In the genomic region with DNA sequence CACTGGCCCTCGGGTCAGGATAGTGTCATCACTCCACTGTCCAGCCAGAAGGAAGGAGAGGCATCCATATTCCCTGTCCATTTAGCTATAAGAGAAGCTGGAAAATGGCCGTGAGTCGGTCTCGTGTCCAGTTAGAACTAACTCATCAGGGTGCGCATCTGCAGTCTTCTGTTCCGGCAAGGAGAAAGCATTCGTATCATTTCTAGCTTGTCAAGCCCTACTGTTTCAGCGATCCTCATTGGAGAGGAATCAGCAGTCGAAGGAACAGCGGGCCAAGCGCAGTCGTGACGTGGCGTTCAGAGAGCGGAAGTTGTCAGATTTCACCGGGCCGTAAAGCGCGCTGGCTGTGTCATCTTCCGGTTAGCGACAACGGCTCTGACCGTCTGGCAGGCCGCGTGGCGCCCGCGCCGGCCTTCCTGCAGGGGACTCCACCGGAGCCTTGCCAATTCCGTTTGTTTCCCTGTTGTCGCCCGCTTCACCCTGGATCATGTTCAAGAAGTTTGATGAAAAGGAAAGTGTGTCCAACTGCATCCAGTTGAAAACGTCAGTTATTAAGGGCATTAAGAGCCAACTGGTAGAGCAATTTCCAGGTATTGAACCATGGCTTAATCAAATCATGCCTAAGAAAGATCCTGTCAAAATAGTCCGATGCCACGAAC, we compare ENCODE assay signal across 8 cellular contexts. TPM values are rescaled to one million over a fixed set of nuclear protein-coding genes. Genes with fewer than 3 reads are reported as not detected.
A peak's percentile ranks its signal among the peaks of the same experiment; 100 is the strongest.
DNase-seq lines count a peak whose midpoint lies in the region; ATAC-seq and TF ChIP-seq lines count a peak whose summit lies in the region.

No MANE protein-coding gene starts in this region.

- TF ChIP-seq CTCF in osteoblast (IDR thresholded peaks at IDR 0.05; ENCODE audit: extremely low read depth, low read depth, low read length) = no peak
- no peak for TF ChIP-seq CTCF in thoracic aorta (IDR thresholded peaks at IDR 0.05)

- H3K4me3 ChIP-seq in Karpas-422 (ENCODE audit: low read length) (peak overlapping the region; percentile 85), SK-N-MC (peak overlapping the region; percentile 80), osteoblast (ENCODE audit: insufficient read depth, low read length) (peak overlapping the region; percentile 75), thoracic aorta (peak overlapping the region; percentile 77)

- no peaks in the 10 kb centered on the region for H3K9me2 ChIP-seq in Karpas-422 (replicated peaks; ENCODE audit: insufficient read depth, low read length)

- peak overlapping the region; percentile 95 for H3K27ac Mint-ChIP-seq in activated naive CD4-positive, alpha-beta T cell treated with anti-CD3 and anti-CD28 coated beads, Interleukin-2, amount 50 U/mL, for 24 hours

- H4K20me1 ChIP-seq in Karpas-422 (ENCODE audit: insufficient read depth, low read depth, low read length) = no peaks in the 10 kb centered on the region
- H4K20me1 ChIP-seq in osteoblast (ENCODE audit: insufficient read depth, low read length) = peaks cover 1% of the 10 kb centered on the region

- peak overlapping the region; percentile 78 for H3K27ac ChIP-seq in Karpas-422 (ENCODE audit: low read length)
- H3K27ac ChIP-seq in SK-N-MC = peak overlapping the region; percentile 87
- H3K27ac ChIP-seq in osteoblast (ENCODE audit: low read depth, low read length) = peak overlapping the region; percentile 97
- peak overlapping the region; percentile 75 to 87 for H3K27ac ChIP-seq in thoracic aorta

- peaks cover 26% of the 10 kb centered on the region for H3K4me1 Mint-ChIP-seq in activated naive CD4-positive, alpha-beta T cell treated with anti-CD3 and anti-CD28 coated beads, Interleukin-2, amount 50 U/mL, for 24 hours

- H3K9ac ChIP-seq in Karpas-422 (ENCODE audit: low read length) (peak overlapping the region; percentile 84), SK-N-MC (ENCODE audit: insufficient read length) (peak overlapping the region; percentile 98)

- H3K27me3 ChIP-seq in Karpas-422 (ENCODE audit: low read length) = no peaks in the 10 kb centered on the region
- H3K27me3 ChIP-seq in osteoblast (ENCODE audit: insufficient read depth, low read length) = no peaks in the 10 kb centered on the region
- no peaks in the 10 kb centered on the region for H3K27me3 ChIP-seq in thoracic aorta (replicated peaks; ENCODE audit: insufficient read depth)

- H3K4me3 Mint-ChIP-seq in activated naive CD4-positive, alpha-beta T cell treated with anti-CD3 and anti-CD28 coated beads, Interleukin-2, amount 50 U/mL, for 24 hours = peak overlapping the region; percentile 94

- ATAC-seq in GM21576 (IDR thresholded peaks at IDR 0.05; ENCODE audit: unreplicated experiment) = peak; percentile 71
- ATAC-seq in thoracic aorta (ENCODE audit: insufficient number of reproducible peaks, low FRiP score, low read depth) = peak; percentile 49

- H3K79me2 ChIP-seq in Karpas-422 (ENCODE audit: low read length) (peaks cover 25% of the 10 kb centered on the region), osteoblast (ENCODE audit: insufficient read depth, low read length) (peaks cover 57% of the 10 kb centered on the region)

- intact Hi-C loops in head of caudate nucleus (cut with DNase I) = no loop called here

- peak overlapping the region; percentile 76 for H3K4me2 ChIP-seq in Karpas-422 (ENCODE audit: low read depth, low read length, poor library complexity, severe bottlenecking)
- peak overlapping the region; percentile 90 for H3K4me2 ChIP-seq in osteoblast (ENCODE audit: insufficient read depth, low read length)

- H3K9me3 Mint-ChIP-seq in activated naive CD4-positive, alpha-beta T cell treated with anti-CD3 and anti-CD28 coated beads, Interleukin-2, amount 50 U/mL, for 24 hours = no peaks in the 10 kb centered on the region

- H3K9me3 ChIP-seq in Karpas-422 (ENCODE audit: low read length) = no peaks in the 10 kb centered on the region
- H3K9me3 ChIP-seq in SK-N-MC (ENCODE audit: low read depth, low read length) = no peaks in the 10 kb centered on the region
- H3K9me3 ChIP-seq in osteoblast (ENCODE audit: low read depth, low read length) = no peaks in the 10 kb centered on the region
- no peaks in the 10 kb centered on the region for H3K9me3 ChIP-seq in thoracic aorta

- peak; percentile 82 for DNase-seq in DMS53 treated with DMSO at 0.1 percent for 48 hours (lab: John Stamatoyannopoulos, UW; ENCODE audit: unreplicated experiment)
- DNase-seq in Karpas-422 = peak; percentile 93
- DNase-seq in SK-N-MC (ENCODE audit: low read depth, low spot score) = no peak
- peak in 41 of 42 donors; percentile 66 to 92 (median 83) for DNase-seq in head of caudate nucleus
- DNase-seq in osteoblast (ENCODE audit: insufficient read length, low spot score, missing footprints) = peak; percentile 90
- no peak for DNase-seq in thoracic aorta (ENCODE audit: low spot score)

- peaks cover 6% of the 10 kb centered on the region for H3K36me3 Mint-ChIP-seq in activated naive CD4-positive, alpha-beta T cell treated with anti-CD3 and anti-CD28 coated beads, Interleukin-2, amount 50 U/mL, for 24 hours

- H3K4me1 ChIP-seq in Karpas-422 (ENCODE audit: low read length) = peaks cover 11% of the 10 kb centered on the region
- peaks cover 42% of the 10 kb centered on the region for H3K4me1 ChIP-seq in osteoblast (ENCODE audit: insufficient read depth, low read length)
- peaks cover 0 to 10% of the 10 kb centered on the region in 2 donors for H3K4me1 ChIP-seq in thoracic aorta (ENCODE audit: control insufficient read depth in 1 of 2, low read depth in 2 of 2)

- H3K27me3 Mint-ChIP-seq in activated naive CD4-positive, alpha-beta T cell treated with anti-CD3 and anti-CD28 coated beads, Interleukin-2, amount 50 U/mL, for 24 hours = no peaks in the 10 kb centered on the region

- no peak overlapping the region for H2AFZ ChIP-seq in Karpas-422 (ENCODE audit: low read length)
- H2AFZ ChIP-seq in osteoblast (ENCODE audit: low read length) = peak overlapping the region; percentile 78

- H3K36me3 ChIP-seq in Karpas-422 (ENCODE audit: insufficient read depth, low read length) (peaks cover 40% of the 10 kb centered on the region), SK-N-MC (ENCODE audit: insufficient read depth, low read length) (peaks cover 53% of the 10 kb centered on the region), osteoblast (ENCODE audit: insufficient read depth, low read length) (peaks cover 68% of the 10 kb centered on the region), thoracic aorta (peaks cover 32% of the 10 kb centered on the region)

RNA-seq across cellular contexts. Expression of a gene that starts 32.9 kb away (rescaled TPM):
- 54.4 and 69.6 TPM in 2 replicates for total RNA-seq in Karpas-422 (2014; rRNA removed; shearing (Covaris generic); ENCODE audit: low replicate concordance)
- 85.8 and 91.1 TPM in 2 replicates for total RNA-seq in osteoblast
- 10 to 100 TPM; 71.6 to 76.7 TPM for total RNA-seq in thoracic aorta

RNA-seq across cellular contexts. Expression of a gene that starts 57.9 kb away (rescaled TPM):
- 5.0 TPM in 1 of 2 replicates, not detected in the other for total RNA-seq in Karpas-422 (2014; rRNA removed; shearing (Covaris generic); ENCODE audit: low replicate concordance)
- 56.3 and 82.5 TPM in 2 replicates for total RNA-seq in osteoblast
- total RNA-seq in thoracic aorta = 100 to 1,000 TPM; 310 to 944 TPM

Comparison
In these comparisons a context has a peak if more than half of its experiments do, and no peak if none do; other contexts are left out.
1. DNase-seq: peak in DMS53 treated with DMSO at 0.1 percent for 48 hours (single experiment), Karpas-422 (single experiment), head of caudate nucleus (41 of 42) and osteoblast (single experiment); none in SK-N-MC (single experiment) and thoracic aorta (single experiment).
2. Peak in every context shown above with its lines, with median percentiles within 50 percentile points of each other: H3K27ac ChIP-seq and H3K4me3 ChIP-seq.